In genomic region chr13:31951215-31951678, GRCh38 we compare ENCODE assay signal across 1 cellular context.
TF ChIP-seq lines count a peak whose summit lies in the region.

No MANE protein-coding gene starts in this region.

TF ChIP-seq in GM12878, 131 proteins besides CTCF, POLR2A, EP300 and RAD21 (continued from another document):
- TF ChIP-seq BCLAF1 (IDR thresholded peaks at IDR 0.05) = no peak
TF ChIP-seq in GM12878: peak in this region for 57.
